8 cellular contexts compared by ENCODE assay signal in the genomic region with DNA sequence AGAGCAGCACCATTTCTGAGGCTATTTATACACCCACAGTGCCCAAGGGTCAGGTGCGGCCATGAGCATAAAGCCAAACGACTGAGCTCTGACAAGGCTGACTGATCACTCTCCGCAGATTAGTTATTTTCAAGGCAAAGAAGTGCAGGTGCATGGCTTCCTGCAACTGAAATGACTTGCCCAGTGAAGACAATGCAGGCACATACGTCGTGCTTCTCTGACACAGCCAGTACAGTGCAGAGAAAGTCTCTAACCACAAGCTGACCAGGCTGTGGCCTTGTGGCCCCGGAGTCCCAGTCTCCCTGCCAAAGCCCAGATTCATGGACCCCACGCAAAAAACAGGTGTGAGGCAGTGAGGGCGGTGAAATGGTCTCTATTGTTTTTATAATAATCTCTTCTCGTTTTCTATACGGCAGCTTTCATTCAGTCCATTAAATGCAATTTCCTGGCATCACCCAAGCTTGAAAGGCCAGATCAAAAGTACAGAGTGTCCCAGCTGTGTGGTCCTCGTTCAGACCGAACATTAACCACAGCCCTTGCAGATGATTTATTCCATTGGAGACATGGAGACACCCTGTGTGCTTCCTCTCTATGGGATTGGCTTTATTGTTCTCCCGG.
A peak's percentile ranks its signal among the peaks of the same experiment; 100 is the strongest.
DNase-seq lines count a peak whose midpoint lies in the region; ATAC-seq lines count a peak whose summit lies in the region.

No MANE protein-coding gene starts in this region.

- peaks cover 16% of the 10 kb centered on the region for H3K4me1 Mint-ChIP-seq in activated naive CD8-positive, alpha-beta T cell treated with anti-CD3 and anti-CD28 coated beads for 36 hours
- H3K4me1 Mint-ChIP-seq in CD8-positive, alpha-beta memory T cell: peaks cover 7 to 18% (median 17%) of the 10 kb centered on the region in 3 donors

- H3K27me3 Mint-ChIP-seq in activated naive CD8-positive, alpha-beta T cell treated with anti-CD3 and anti-CD28 coated beads for 36 hours: peaks cover 37% of the 10 kb centered on the region
- peaks cover 2 to 5% of the 10 kb centered on the region in 2 donors for H3K27me3 Mint-ChIP-seq in CD8-positive, alpha-beta memory T cell

- H3K27ac ChIP-seq in CD8-positive, alpha-beta memory T cell (ENCODE audit: low read depth, low read length): no peak overlapping the region

- peaks cover 2% of the 10 kb centered on the region for H3K36me3 Mint-ChIP-seq in activated naive CD8-positive, alpha-beta T cell treated with anti-CD3 and anti-CD28 coated beads for 36 hours
- peaks cover 0 to 7% (median 2%) of the 10 kb centered on the region in 3 donors for H3K36me3 Mint-ChIP-seq in CD8-positive, alpha-beta memory T cell

- H3K27ac Mint-ChIP-seq in activated naive CD8-positive, alpha-beta T cell treated with anti-CD3 and anti-CD28 coated beads for 36 hours: no peak overlapping the region
- peak overlapping the region in 1 of 8 donors; percentile 78 for H3K27ac Mint-ChIP-seq in CD8-positive, alpha-beta memory T cell

- ATAC-seq in Right ventricle myocardium superior (ENCODE audit: poor library complexity) (peak; percentile 42), left cardiac atrium (no peak), HG02970 (IDR thresholded peaks at IDR 0.05; ENCODE audit: low FRiP score, unreplicated experiment) (peak; percentile 93)

- POLR2A ChIA-PET in CD8-positive, alpha-beta memory T cell (lab: Charles Lee): no interaction called here

- no peak for DNase-seq in Right ventricle myocardium superior
- no peak for DNase-seq in left cardiac atrium
- peak; percentile 40 for DNase-seq in NCI-H526 treated with DMSO at 0.1 percent for 48 hours (lab: John Stamatoyannopoulos, UW)
- DNase-seq in skeletal muscle cell (ENCODE audit: low read depth): peak; percentile 27
- DNase-seq in GM03348 (ENCODE audit: low spot score): no peak
- DNase-seq in activated naive CD8-positive, alpha-beta T cell treated with anti-CD3 and anti-CD28 coated beads for 36 hours: no peak
- no peak for DNase-seq in CD8-positive, alpha-beta memory T cell

- CTCF ChIA-PET in CD8-positive, alpha-beta memory T cell (lab: Charles Lee): interaction anchor here (1.1 to 1.8 kb wide), 3 partner anchors 12 to 83 kb away, joined by 3 to 4 read pairs (median 3); no protein-coding TSS in a partner anchor

- no peak overlapping the region for H3K4me3 ChIP-seq in skeletal muscle cell (ENCODE audit: low read depth, low read length)
- no peak overlapping the region for H3K4me3 ChIP-seq in CD8-positive, alpha-beta memory T cell (ENCODE audit: low read length)

- H3K36me3 ChIP-seq in CD8-positive, alpha-beta memory T cell (ENCODE audit: insufficient read depth, low read length): no peaks in the 10 kb centered on the region

- no peaks in the 10 kb centered on the region for H3K27me3 ChIP-seq in CD8-positive, alpha-beta memory T cell (ENCODE audit: insufficient read depth, low read length, poor library complexity, severe bottlenecking)

- H3K4me1 ChIP-seq in CD8-positive, alpha-beta memory T cell (ENCODE audit: insufficient read depth, low read length): no peaks in the 10 kb centered on the region

- no peak overlapping the region for H3K4me3 Mint-ChIP-seq in activated naive CD8-positive, alpha-beta T cell treated with anti-CD3 and anti-CD28 coated beads for 36 hours
- peak overlapping the region in 1 of 7 donors; percentile 20 for H3K4me3 Mint-ChIP-seq in CD8-positive, alpha-beta memory T cell

- intact Hi-C loops in Right ventricle myocardium superior (cut with DNase I): no loop called here
- intact Hi-C loops in left cardiac atrium (cut with DNase I): loop anchor here in 1 of 2 donors (10.0 kb wide), 1 partner anchor 180 kb away; no protein-coding TSS in a partner anchor

- H3K9me3 ChIP-seq in CD8-positive, alpha-beta memory T cell (ENCODE audit: low read length): no peaks in the 10 kb centered on the region

- no peaks in the 10 kb centered on the region for H3K9me3 Mint-ChIP-seq in activated naive CD8-positive, alpha-beta T cell treated with anti-CD3 and anti-CD28 coated beads for 36 hours
- no peaks in the 10 kb centered on the region for H3K9me3 Mint-ChIP-seq in CD8-positive, alpha-beta memory T cell

Comparison
In these comparisons a context has a peak if more than half of its experiments do, and no peak if none do; other contexts are left out.
1. ATAC-seq: peak in Right ventricle myocardium superior (single experiment) and HG02970 (single experiment); none in left cardiac atrium (0 of 2).
2. DNase-seq: peak in NCI-H526 treated with DMSO at 0.1 percent for 48 hours (single experiment) and skeletal muscle cell (single experiment); none in Right ventricle myocardium superior (single experiment), left cardiac atrium (single experiment), GM03348 (single experiment), activated naive CD8-positive, alpha-beta T cell treated with anti-CD3 and anti-CD28 coated beads for 36 hours (single experiment) and CD8-positive, alpha-beta memory T cell (0 of 5).